ENCODE assay signal across 20 cellular contexts in genomic region chr2:9762941-9763340, GRCh38.
DNase-seq lines count a peak whose midpoint lies in the region; ATAC-seq, FAIRE-seq and TF ChIP-seq lines count a peak whose summit lies in the region.
"Had no signal": no experiment of that assay in that cellular context is flagged by ENCODE, and none has a peak within 500 bp of the region (broad histone marks: within the 10 kb centered on the region; RNA-seq: fewer than 3 reads in every experiment).

No MANE protein-coding gene starts in this region.

- H3K27ac Mint-ChIP-seq in activated CD4-positive, alpha-beta T cell treated with anti-CD3 and anti-CD28 coated beads for 36 hours = no peak overlapping the region
- H3K27ac Mint-ChIP-seq in CD4-positive, alpha-beta T cell = no peak overlapping the region
- H3K27ac Mint-ChIP-seq: H9 had no signal

- TF ChIP-seq POLR2A in HepG2 (IDR thresholded peaks at IDR 0.05; ENCODE audit: insufficient read depth in 1 of 2, low read depth in 2 of 2, low read length in 2 of 2) (no peak), right lobe of liver (IDR thresholded peaks at IDR 0.05) (no peak)

- TF ChIP-seq EP300 in HepG2 (IDR thresholded peaks at IDR 0.05; ENCODE audit: low read depth in 2 of 2, low read length in 2 of 2) (no peak), HepG2 (CRISPR knock-in tag; IDR thresholded peaks at IDR 0.05; ENCODE audit: borderline replicate concordance) (no peak), neural cell (conservative IDR thresholded peaks at IDR 0.05; ENCODE audit: poor library complexity, severe bottlenecking) (no peak)

- H3K4me2 ChIP-seq in HepG2 (ENCODE audit: low read depth, low read length) (no peak overlapping the region), neural cell (ENCODE audit: low read length) (no peak overlapping the region)

- no peaks in the 10 kb centered on the region for H3K9me3 Mint-ChIP-seq in activated CD4-positive, alpha-beta T cell treated with anti-CD3 and anti-CD28 coated beads for 36 hours (ENCODE audit: low read depth)
- H3K9me3 Mint-ChIP-seq in CD4-positive, alpha-beta T cell = no peaks in the 10 kb centered on the region
- H3K9me3 Mint-ChIP-seq: CD4-positive, alpha-beta memory T cell; H9 had no signal

- no peaks in the 10 kb centered on the region for H3K36me3 Mint-ChIP-seq in activated CD4-positive, alpha-beta T cell treated with anti-CD3 and anti-CD28 coated beads for 36 hours (ENCODE audit: low read depth)
- no peaks in the 10 kb centered on the region for H3K36me3 Mint-ChIP-seq in CD4-positive, alpha-beta T cell (ENCODE audit: low read depth)
- H3K36me3 Mint-ChIP-seq: CD4-positive, alpha-beta memory T cell had no signal

- CTCF ChIA-PET in HepG2 (lab: Yijun Ruan, JAX; ENCODE audit: low intra/inter-chr PET ratio, low total read pairs) = no interaction called here
- CTCF ChIA-PET in Panc1 (lab: Charles Lee) = no interaction called here
- CTCF ChIA-PET in activated CD4-positive, alpha-beta T cell treated with anti-CD3 and anti-CD28 coated beads for 36 hours (lab: Charles Lee) = interaction anchor here (1.4 kb wide), 1 partner anchor 284 kb away, joined by 4 read pairs; no protein-coding TSS in a partner anchor
- CTCF ChIA-PET in CD4-positive, alpha-beta T cell (lab: Charles Lee) = no interaction called here

- no peaks in the 10 kb centered on the region for H3K9me2 ChIP-seq in neural cell (ENCODE audit: insufficient read depth, low read length)

- H3K9me3 ChIP-seq in HepG2 (ENCODE audit: low read length) (no peaks in the 10 kb centered on the region), right lobe of liver (no peaks in the 10 kb centered on the region), Panc1 (ENCODE audit: control insufficient read depth, insufficient read depth, low read depth, low read length) (no peaks in the 10 kb centered on the region), neural cell (ENCODE audit: low read length) (no peaks in the 10 kb centered on the region)
- H3K9me3 ChIP-seq in CD4-positive, alpha-beta T cell (ENCODE audit: control insufficient read depth, low read length) = no peaks in the 10 kb centered on the region
- H3K9me3 ChIP-seq: BE2C, Caco-2 had no signal

- in situ Hi-C loops in HepG2 (cut with HindIII; ENCODE audit: extremely low pct_ligation_motif_present, low pct_unique_long_range_greater_than_20kb) (no loop called here), Panc1 (cut with HindIII; ENCODE audit: low pct_unique_long_range_greater_than_20kb, low sequenced_read_pairs) (no loop called here)

- no peak for FAIRE-seq in HepG2 (lab: Jason Lieb, UNC)

- H3K9ac ChIP-seq in HepG2 (ENCODE audit: insufficient read depth, low read depth, low read length) (no peak overlapping the region), neural cell (ENCODE audit: low read length) (no peak overlapping the region)

- POLR2A ChIA-PET in HepG2 (lab: Yijun Ruan, JAX) = no interaction called here
- POLR2A ChIA-PET in Panc1 (lab: Charles Lee) = no interaction called here
- POLR2A ChIA-PET in activated CD4-positive, alpha-beta T cell treated with anti-CD3 and anti-CD28 coated beads for 36 hours (lab: Charles Lee) = interaction anchor here (0.6 kb wide), 1 partner anchor 123 kb away, joined by 6 read pairs; no protein-coding TSS in a partner anchor
- POLR2A ChIA-PET in CD4-positive, alpha-beta T cell (lab: Charles Lee) = no interaction called here

- H2AFZ ChIP-seq in HepG2 (ENCODE audit: low read length) (no peak overlapping the region), neural cell (ENCODE audit: low read depth, low read length) (no peak overlapping the region)

- H4K20me1 ChIP-seq in HepG2 (ENCODE audit: insufficient read depth, low read length) = no peaks in the 10 kb centered on the region
- H4K20me1 ChIP-seq in neural cell (ENCODE audit: insufficient read depth) = no peaks in the 10 kb centered on the region

- H3K4me1 ChIP-seq in HepG2 (ENCODE audit: insufficient read depth, low read length) (peaks cover 49% of the 10 kb centered on the region), right lobe of liver (no peaks in the 10 kb centered on the region), Panc1 (ENCODE audit: control insufficient read depth, insufficient read depth, low read length) (no peaks in the 10 kb centered on the region; the same call in 1 of the 2 replicates)
- H3K4me1 ChIP-seq: BE2C had no signal

- H3K27ac ChIP-seq in HepG2 (ENCODE audit: extremely low read length, insufficient read depth, low read length) = no peak overlapping the region
- H3K27ac ChIP-seq in right lobe of liver = no peak overlapping the region
- H3K27ac ChIP-seq in Panc1 (ENCODE audit: low read length) = no peak overlapping the region
- H3K27ac ChIP-seq in neural cell (ENCODE audit: low read length) = no peak overlapping the region
- H3K27ac ChIP-seq in CD4-positive, alpha-beta T cell (ENCODE audit: low read depth, low read length) = no peak overlapping the region
- H3K27ac ChIP-seq: SK-N-MC had no signal

- no peak overlapping the region for H3K4me3 ChIP-seq in HepG2 (replicated peaks in 1 of 3; ENCODE audit: insufficient read depth in 1 of 3, low read depth in 2 of 3, low read length in 3 of 3)
- H3K4me3 ChIP-seq in right lobe of liver = no peak overlapping the region
- no peak overlapping the region for H3K4me3 ChIP-seq in Panc1 (ENCODE audit: low read depth in 2 of 2, low read length in 2 of 2)
- no peak overlapping the region for H3K4me3 ChIP-seq in neural cell (ENCODE audit: low read length)
- H3K4me3 ChIP-seq: GM12878, SK-N-MC had no signal

- no peaks in the 10 kb centered on the region for H3F3A ChIP-seq in neural cell (ENCODE audit: insufficient read depth, low read length, poor library complexity, severe bottlenecking)

- TF ChIP-seq CTCF in HepG2 (CRISPR knock-in tag; IDR thresholded peaks at IDR 0.05) = no peak
- no peak for TF ChIP-seq CTCF in right lobe of liver (IDR thresholded peaks at IDR 0.05)
- TF ChIP-seq CTCF in Panc1 (IDR thresholded peaks at IDR 0.05) = no peak
- TF ChIP-seq CTCF in neural cell (IDR thresholded peaks at IDR 0.05; ENCODE audit: poor library complexity, severe bottlenecking) = peak; percentile 12
- TF ChIP-seq CTCF in CD4-positive, alpha-beta T cell (IDR thresholded peaks at IDR 0.05) = no peak

- ATAC-seq in HepG2 (0 out of 3 replicates have a peak, but pooled peaks have one; percentile 2), right lobe of liver (no peak), Panc1 (peak; percentile 25; the same call in 1 of the 2 replicates)
- ATAC-seq in activated CD4-positive, alpha-beta T cell treated with anti-CD3 and anti-CD28 coated beads for 36 hours = no peak
- ATAC-seq in CD4-positive, alpha-beta T cell (ENCODE audit: poor library complexity) = no peak
- ATAC-seq: GM12878 had no signal

- intact Hi-C loops in HepG2 (cut with micrococcal nuclease; ENCODE audit: unreplicated experiment) = no loop called here
- intact Hi-C loops in right lobe of liver (cut with DNase I) = no loop called here
- intact Hi-C loops in Panc1 (cut with micrococcal nuclease; ENCODE audit: unreplicated experiment) = no loop called here
- intact Hi-C loops in activated CD4-positive, alpha-beta T cell treated with anti-CD3 and anti-CD28 coated beads for 36 hours (cut with DNase I, micrococcal nuclease) = no loop called here
- intact Hi-C loops in CD4-positive, alpha-beta T cell (cut with DNase I, micrococcal nuclease) = no loop called here

- H3K79me2 ChIP-seq in HepG2 (ENCODE audit: insufficient read depth, low read length) (no peaks in the 10 kb centered on the region), neural cell (replicated peaks; ENCODE audit: insufficient read depth, low read length) (no peaks in the 10 kb centered on the region)

- H3K4me1 Mint-ChIP-seq in activated CD4-positive, alpha-beta T cell treated with anti-CD3 and anti-CD28 coated beads for 36 hours = peaks cover 28% of the 10 kb centered on the region
- peaks cover 16% of the 10 kb centered on the region for H3K4me1 Mint-ChIP-seq in CD4-positive, alpha-beta T cell (ENCODE audit: low read depth)

- H3K27me3 Mint-ChIP-seq in activated CD4-positive, alpha-beta T cell treated with anti-CD3 and anti-CD28 coated beads for 36 hours = peaks cover 6% of the 10 kb centered on the region
- H3K27me3 Mint-ChIP-seq in CD4-positive, alpha-beta T cell = no peaks in the 10 kb centered on the region
- H3K27me3 Mint-ChIP-seq: CD4-positive, alpha-beta memory T cell had no signal

- TF ChIP-seq RAD21 in HepG2 (CRISPR knock-in tag; IDR thresholded peaks at IDR 0.05) (no peak), neural cell (conservative IDR thresholded peaks at IDR 0.05) (no peak)

- DNase-seq in HepG2 (ENCODE audit: low spot score) = no peak
- DNase-seq in right lobe of liver = no peak
- DNase-seq in Panc1 (ENCODE audit: low read depth, low spot score) = no peak
- no peak for DNase-seq in activated CD4-positive, alpha-beta T cell treated with anti-CD3 and anti-CD28 coated beads for 36 hours
- no peak for DNase-seq in NCI-H510A (lab: John Stamatoyannopoulos, UW)
- no peak for DNase-seq in CD4-positive, alpha-beta T cell
- DNase-seq: BE2C; Caco-2; CD4-positive, alpha-beta memory T cell; DMS 273 treated with DMSO at 0.1 percent for 48 hours; H9; MV-4-11; NCI-H1105 treated with DMSO at 0.1 percent for 48 hours; NCI-H2029 treated with DMSO at 0.1 percent for 48 hours; NCI-H226; NCI-H524 treated with DMSO at 0.1 percent for 48 hours; NCI-H82 had no signal

- 65% methylated on average over 8 of the region's 9 CpGs for WGBS in HepG2 (ENCODE audit: low lambda C conversion rate)
- 67% methylated on average over 2 of the region's 9 CpGs for WGBS in right lobe of liver (ENCODE audit: insufficient coverage, low coverage, low lambda C conversion rate, missing lambda C conversion rate)

- H3K27me3 ChIP-seq in HepG2 (ENCODE audit: control insufficient read depth in 1 of 2, insufficient read depth in 2 of 2, low read length in 2 of 2) (peaks cover 9 to 88% of the 10 kb centered on the region in 2 experiments; a peak in 4 of 5 replicates), right lobe of liver (no peaks in the 10 kb centered on the region), Panc1 (ENCODE audit: control insufficient read depth, insufficient read depth, low read length) (no peaks in the 10 kb centered on the region), neural cell (ENCODE audit: insufficient read depth, low read depth, low read length) (no peaks in the 10 kb centered on the region)
- no peaks in the 10 kb centered on the region for H3K27me3 ChIP-seq in CD4-positive, alpha-beta T cell (ENCODE audit: control insufficient read depth, insufficient read depth, low read length)
- H3K27me3 ChIP-seq: BE2C had no signal

- no peak overlapping the region for H3K4me3 Mint-ChIP-seq in activated CD4-positive, alpha-beta T cell treated with anti-CD3 and anti-CD28 coated beads for 36 hours
- no peak overlapping the region for H3K4me3 Mint-ChIP-seq in CD4-positive, alpha-beta T cell
- H3K4me3 Mint-ChIP-seq: CD4-positive, alpha-beta memory T cell; H9 had no signal

- BruUV-seq in HepG2 (replicated peaks; lab: Mats Ljungman, UMichigan) = no TSS peak
- BruUV-seq in Panc1 (replicated peaks; lab: Mats Ljungman, UMichigan) = no TSS peak

- H3K36me3 ChIP-seq in HepG2 (replicated peaks in 1 of 2; ENCODE audit: control insufficient read depth in 1 of 2, insufficient read depth in 2 of 2, low read length in 2 of 2) = no peaks in the 10 kb centered on the region
- H3K36me3 ChIP-seq in right lobe of liver = no peaks in the 10 kb centered on the region
- no peaks in the 10 kb centered on the region for H3K36me3 ChIP-seq in Panc1 (ENCODE audit: control insufficient read depth, insufficient read depth, low read length)
- H3K36me3 ChIP-seq in neural cell (ENCODE audit: insufficient read depth, low read length) = no peaks in the 10 kb centered on the region
- H3K36me3 ChIP-seq: BE2C had no signal

Comparison
In these comparisons a context has a peak if more than half of its experiments do, and no peak if none do; other contexts are left out.
1. ATAC-seq: peak in HepG2 (single experiment) and Panc1 (single experiment); none in right lobe of liver (0 of 4), activated CD4-positive, alpha-beta T cell treated with anti-CD3 and anti-CD28 coated beads for 36 hours (single experiment) and CD4-positive, alpha-beta T cell (single experiment).